Comparison of ENCODE assay signal across 34 cellular contexts in the genomic region with DNA sequence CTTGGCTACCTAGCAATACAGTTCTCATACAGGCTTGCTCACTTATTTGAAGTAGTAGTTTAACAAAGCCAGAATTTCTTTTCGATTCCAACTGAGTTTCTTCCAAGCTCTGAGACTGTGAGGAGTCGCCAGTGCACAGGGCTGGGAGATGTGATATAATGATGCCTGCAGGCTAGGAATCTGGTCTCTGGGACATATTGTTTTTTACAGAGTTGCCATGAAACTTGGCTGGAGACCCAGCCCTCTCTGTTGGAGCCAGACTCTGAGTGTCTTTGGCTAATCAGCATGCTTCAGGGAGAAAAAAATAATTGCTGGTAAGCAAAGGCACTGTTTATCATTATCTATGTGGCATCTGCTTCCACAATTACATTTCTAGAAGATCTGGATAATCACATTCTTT.
"Had no signal": no experiment of that assay in that cellular context is flagged by ENCODE, and none has a peak within 500 bp of the region (broad histone marks: within the 10 kb centered on the region; RNA-seq: fewer than 3 reads in every experiment).

No MANE protein-coding gene starts in this region.

- H3K36me3 ChIP-seq: cardiac muscle cell, Peyer's patch, WERI-Rb-1 had no signal

- H3K27me3 Mint-ChIP-seq: activated CD4-positive, alpha-beta memory T cell treated with anti-CD3 and anti-CD28 coated beads, Interleukin-2, amount 10 ng/mL, durations not matched to agents 7 days and 5 days; activated CD8-positive, alpha-beta memory T cell treated with anti-CD3 and anti-CD28 coated beads, Interleukin-2, amount 10 ng/mL, durations not matched to agents 7 days and 5 days; activated naive CD4-positive, alpha-beta T cell treated with anti-CD3 and anti-CD28 coated beads, Interleukin-2, amount 10 ng/mL, durations not matched to agents 7 days and 5 days; activated naive CD8-positive, alpha-beta T cell; activated naive CD8-positive, alpha-beta T cell treated with anti-CD3 and anti-CD28 coated beads, Interleukin-2, amount 50 U/mL, for 24 hours had no signal

- H3K4me1 ChIP-seq: Peyer's patch had no signal

- H3K27me3 ChIP-seq: cardiac muscle cell, Peyer's patch had no signal

- H3K9me3 Mint-ChIP-seq: activated naive CD4-positive, alpha-beta T cell treated with anti-CD3 and anti-CD28 coated beads, Interleukin-2, amount 10 ng/mL, durations not matched to agents 7 days and 5 days had no signal

- H3K27ac Mint-ChIP-seq: activated CD4-positive, alpha-beta memory T cell treated with anti-CD3 and anti-CD28 coated beads, Interleukin-2, amount 10 ng/mL, durations not matched to agents 7 days and 5 days; activated CD8-positive, alpha-beta memory T cell treated with anti-CD3 and anti-CD28 coated beads, Interleukin-2, amount 10 ng/mL, durations not matched to agents 7 days and 5 days; activated naive CD4-positive, alpha-beta T cell treated with anti-CD3 and anti-CD28 coated beads, Interleukin-2, amount 10 ng/mL, durations not matched to agents 7 days and 5 days; activated naive CD8-positive, alpha-beta T cell; activated naive CD8-positive, alpha-beta T cell treated with anti-CD3 and anti-CD28 coated beads, Interleukin-2, amount 50 U/mL, for 24 hours had no signal

- H3K4me3 ChIP-seq: cardiac muscle cell, K562, Peyer's patch had no signal

- H3K4me3 Mint-ChIP-seq: activated CD4-positive, alpha-beta memory T cell treated with anti-CD3 and anti-CD28 coated beads, Interleukin-2, amount 10 ng/mL, durations not matched to agents 7 days and 5 days; activated CD8-positive, alpha-beta memory T cell treated with anti-CD3 and anti-CD28 coated beads, Interleukin-2, amount 10 ng/mL, durations not matched to agents 7 days and 5 days; activated naive CD4-positive, alpha-beta T cell treated with anti-CD3 and anti-CD28 coated beads, Interleukin-2, amount 10 ng/mL, durations not matched to agents 7 days and 5 days; activated naive CD8-positive, alpha-beta T cell; activated naive CD8-positive, alpha-beta T cell treated with anti-CD3 and anti-CD28 coated beads, Interleukin-2, amount 50 U/mL, for 24 hours had no signal

- DNase-seq: activated CD4-positive, alpha-beta memory T cell treated with anti-CD3 and anti-CD28 coated beads, Interleukin-2, amount 10 ng/mL, durations not matched to agents 7 days and 5 days; activated CD4-positive, alpha-beta T cell treated with anti-CD3 and anti-CD28 coated beads for 1 hour; activated CD4-positive, alpha-beta T cell treated with anti-CD3 and anti-CD28 coated beads for 48 hours; activated CD4-positive, CD25-positive, alpha-beta regulatory T cell; activated CD8-positive, alpha-beta memory T cell treated with anti-CD3 and anti-CD28 coated beads for 24 hours; activated CD8-positive, alpha-beta memory T cell treated with anti-CD3 and anti-CD28 coated beads, Interleukin-2, amount 10 ng/mL, durations not matched to agents 7 days and 5 days; activated CD8-positive, alpha-beta memory T cell treated with anti-CD3 and anti-CD28 coated beads, Interleukin-2, amount 50 U/mL, for 48 hours; activated effector memory CD4-positive, alpha-beta T cell treated with Interleukin-2 at 50 U/mL for 16 hours; activated naive CD4-positive, alpha-beta T cell treated with anti-CD3 and anti-CD28 coated beads, Interleukin-2, amount 10 ng/mL, durations not matched to agents 7 days and 5 days; activated naive CD8-positive, alpha-beta T cell treated with anti-CD3 and anti-CD28 coated beads, Interleukin-2, amount 50 U/mL, for 24 hours; activated T-cell treated with anti-CD3 and anti-CD28 coated beads, Interleukin-2, amount 50 U/mL, for 48 hours; MM.1S; MV-4-11; NCI-H1092 treated with DMSO at 0.1 percent for 48 hours; NCI-H1417; NCI-H146; NCI-H187; NCI-H2029 treated with DMSO at 0.1 percent for 48 hours; NCI-H2107; NCI-H2171; NCI-H510A; NCI-H526; NCI-H748 treated with DMSO at 0.1 percent for 48 hours; NK-92 treated with Interleukin-12 subunit alpha and Interleukin-12 subunit beta, amount 100 ng/mL, for 24 hours; PC-3; Peyer's patch; SIG-M5; T1000; WERI-Rb-1 had no signal

- H3K27ac ChIP-seq: cardiac muscle cell, Peyer's patch, RWPE1, WERI-Rb-1 had no signal

- ATAC-seq: activated CD8-positive, alpha-beta memory T cell treated with anti-CD3 and anti-CD28 coated beads, Interleukin-2, amount 10 ng/mL, durations not matched to agents 7 days and 5 days; activated naive CD8-positive, alpha-beta T cell treated with anti-CD3 and anti-CD28 coated beads, Interleukin-2, amount 50 U/mL, for 24 hours; K562; PC-3; Right ventricle myocardium inferior had no signal

- H3K4me1 Mint-ChIP-seq: activated CD4-positive, alpha-beta memory T cell treated with anti-CD3 and anti-CD28 coated beads, Interleukin-2, amount 10 ng/mL, durations not matched to agents 7 days and 5 days; activated CD8-positive, alpha-beta memory T cell treated with anti-CD3 and anti-CD28 coated beads, Interleukin-2, amount 10 ng/mL, durations not matched to agents 7 days and 5 days; activated naive CD4-positive, alpha-beta T cell treated with anti-CD3 and anti-CD28 coated beads, Interleukin-2, amount 10 ng/mL, durations not matched to agents 7 days and 5 days; activated naive CD8-positive, alpha-beta T cell treated with anti-CD3 and anti-CD28 coated beads, Interleukin-2, amount 50 U/mL, for 24 hours had no signal

- H3K9me3 ChIP-seq: Peyer's patch had no signal

- H3K36me3 Mint-ChIP-seq: activated CD8-positive, alpha-beta memory T cell treated with anti-CD3 and anti-CD28 coated beads, Interleukin-2, amount 10 ng/mL, durations not matched to agents 7 days and 5 days; activated naive CD4-positive, alpha-beta T cell treated with anti-CD3 and anti-CD28 coated beads, Interleukin-2, amount 10 ng/mL, durations not matched to agents 7 days and 5 days; activated naive CD8-positive, alpha-beta T cell had no signal
